In genomic region chr17:49764559-49765180, GRCh38 we compare ENCODE assay signal across 8 cellular contexts. TPM values are rescaled to one million over a fixed set of nuclear protein-coding genes. Genes with fewer than 3 reads are reported as not detected.
A peak's percentile ranks its signal among the peaks of the same experiment; 100 is the strongest.
DNase-seq lines count a peak whose midpoint lies in the region; ATAC-seq and TF ChIP-seq lines count a peak whose summit lies in the region.

No MANE protein-coding gene starts in this region.

- H2AFZ ChIP-seq in SK-N-SH (ENCODE audit: low read depth), result peak overlapping the region; percentile 44; the same call in 1 of the 2 replicates

- H4K20me1 ChIP-seq in SK-N-SH (ENCODE audit: insufficient read depth), result no peaks in the 10 kb centered on the region

- H3K27ac ChIP-seq in SK-N-SH (ENCODE audit: low read depth in 2 of 2, low read length in 1 of 2), result no peak overlapping the region

- CTCF ChIA-PET in SK-N-SH (lab: Yijun Ruan, JAX), result interaction anchor here (0.6 to 3.3 kb wide), 7 partner anchors 10 to 197 kb away, joined by 3 to 20 read pairs (median 3); partner anchors contain the start of gene SLC35B1

- WGBS in SK-N-SH (ENCODE audit: low lambda C conversion rate), result 37% methylated on average over 8 of the region's 8 CpGs

- POLR2A ChIA-PET in SK-N-SH (lab: Yijun Ruan, JAX), result interaction anchor here (0.6 to 2.2 kb wide), 7 partner anchors 9 to 57 kb away, joined by 3 to 15 read pairs (median 7); partner anchors contain the start of genes KAT7 and SLC35B1

- no peaks in the 10 kb centered on the region for H3K9me3 Mint-ChIP-seq in activated T-helper 17 cell treated with anti-CD3 and anti-CD28 coated beads, Interleukin-2, amount 50 U/mL, for 72 hours
- no peaks in the 10 kb centered on the region for H3K9me3 Mint-ChIP-seq in immature natural killer cell
- no peaks in the 10 kb centered on the region for H3K9me3 Mint-ChIP-seq in stimulated activated naive CD8-positive, alpha-beta T cell treated with anti-CD3 and anti-CD28 coated beads, Interleukin-15, amount 100 ng/mL, for 72 hours

- peak overlapping the region; percentile 96 for H3K4me3 Mint-ChIP-seq in activated T-helper 17 cell treated with anti-CD3 and anti-CD28 coated beads, Interleukin-2, amount 50 U/mL, for 72 hours
- H3K4me3 Mint-ChIP-seq in immature natural killer cell, result peak overlapping the region; percentile 83 to 99 (median 84)
- H3K4me3 Mint-ChIP-seq in stimulated activated naive CD8-positive, alpha-beta T cell treated with anti-CD3 and anti-CD28 coated beads, Interleukin-15, amount 100 ng/mL, for 72 hours, result peak overlapping the region; percentile 95 to 100

- no peaks in the 10 kb centered on the region for H3K9me3 ChIP-seq in SK-N-SH

- peaks cover 4% of the 10 kb centered on the region for H3K36me3 Mint-ChIP-seq in activated T-helper 17 cell treated with anti-CD3 and anti-CD28 coated beads, Interleukin-2, amount 50 U/mL, for 72 hours (ENCODE audit: low read depth)
- no peaks in the 10 kb centered on the region for H3K36me3 Mint-ChIP-seq in immature natural killer cell

- DNase-seq in SK-N-SH (no peak), immature natural killer cell (no peak), NCI-H2081 (lab: John Stamatoyannopoulos, UW) (no peak), activated gamma-delta T cell treated with Interleukin-2 at 50 U/mL for 16 hours (no peak), NCI-H1436 treated with DMSO at 0.1 percent for 48 hours (lab: John Stamatoyannopoulos, UW) (no peak)
- no peak for DNase-seq in stimulated activated naive CD8-positive, alpha-beta T cell treated with anti-CD3 and anti-CD28 coated beads, Interleukin-15, amount 100 ng/mL, for 72 hours

- no peak for TF ChIP-seq EP300 in SK-N-SH (IDR thresholded peaks at IDR 0.05; ENCODE audit: borderline replicate concordance in 1 of 2, low read depth in 1 of 2, low read length in 1 of 2)

- peaks cover 16% of the 10 kb centered on the region for H3F3A ChIP-seq in SK-N-SH (replicated peaks; ENCODE audit: insufficient read depth)

- H3K4me3 ChIP-seq in SK-N-SH (ENCODE audit: low read depth in 2 of 2, low read length in 1 of 2), result peak overlapping the region; percentile 38 to 67

- H3K4me2 ChIP-seq in SK-N-SH, result peak overlapping the region; percentile 86

- no peak for ATAC-seq in SK-N-SH treated with all-trans-retinoic acid at 6 μM for 48 hours
- ATAC-seq in activated T-helper 17 cell treated with anti-CD3 and anti-CD28 coated beads, Interleukin-2, amount 50 U/mL, for 72 hours (replicated peaks), result no peak
- no peak for ATAC-seq in stimulated activated naive CD8-positive, alpha-beta T cell treated with anti-CD3 and anti-CD28 coated beads, Interleukin-15, amount 100 ng/mL, for 72 hours

- peaks cover 30% of the 10 kb centered on the region for H3K4me1 Mint-ChIP-seq in activated T-helper 17 cell treated with anti-CD3 and anti-CD28 coated beads, Interleukin-2, amount 50 U/mL, for 72 hours
- H3K4me1 Mint-ChIP-seq in immature natural killer cell, result peaks cover 43 to 56% of the 10 kb centered on the region in 2 donors
- peaks cover 47% of the 10 kb centered on the region for H3K4me1 Mint-ChIP-seq in stimulated activated naive CD8-positive, alpha-beta T cell treated with anti-CD3 and anti-CD28 coated beads, Interleukin-15, amount 100 ng/mL, for 72 hours

- H3K27me3 ChIP-seq in SK-N-SH (ENCODE audit: insufficient read depth), result no peaks in the 10 kb centered on the region

- H3K4me1 ChIP-seq in SK-N-SH (ENCODE audit: control insufficient read depth in 1 of 2, insufficient read depth in 2 of 2, low read depth in 1 of 2, low read length in 1 of 2), result peaks cover 0 to 8% of the 10 kb centered on the region in 2 experiments; a peak in 2 of 4 replicates

- H3K9ac ChIP-seq in SK-N-SH, result no peak overlapping the region

- H3K27ac Mint-ChIP-seq in activated T-helper 17 cell treated with anti-CD3 and anti-CD28 coated beads, Interleukin-2, amount 50 U/mL, for 72 hours, result peak overlapping the region; percentile 77
- peak overlapping the region; percentile 78 to 89 (median 86) for H3K27ac Mint-ChIP-seq in immature natural killer cell
- H3K27ac Mint-ChIP-seq in stimulated activated naive CD8-positive, alpha-beta T cell treated with anti-CD3 and anti-CD28 coated beads, Interleukin-15, amount 100 ng/mL, for 72 hours, result peak overlapping the region in 1 of 2 donors; percentile 57

- no peaks in the 10 kb centered on the region for H3K79me2 ChIP-seq in SK-N-SH (ENCODE audit: insufficient read depth)

- H3K9me2 ChIP-seq in SK-N-SH, result no peaks in the 10 kb centered on the region

- no peak for TF ChIP-seq CTCF in SK-N-SH (IDR thresholded peaks at IDR 0.05)

- no peaks in the 10 kb centered on the region for H3K36me3 ChIP-seq in SK-N-SH (replicated peaks in 1 of 2; ENCODE audit: control insufficient read depth in 1 of 2, insufficient read depth in 2 of 2, low read length in 1 of 2)

- no peak for TF ChIP-seq RAD21 in SK-N-SH (IDR thresholded peaks at IDR 0.05; ENCODE audit: low read length)

- H3K27me3 Mint-ChIP-seq in activated T-helper 17 cell treated with anti-CD3 and anti-CD28 coated beads, Interleukin-2, amount 50 U/mL, for 72 hours, result no peaks in the 10 kb centered on the region
- peaks cover 13 to 17% (median 13%) of the 10 kb centered on the region in 3 donors for H3K27me3 Mint-ChIP-seq in immature natural killer cell (ENCODE audit: low read depth in 3 of 3)
- peaks cover 8% of the 10 kb centered on the region for H3K27me3 Mint-ChIP-seq in stimulated activated naive CD8-positive, alpha-beta T cell treated with anti-CD3 and anti-CD28 coated beads, Interleukin-15, amount 100 ng/mL, for 72 hours

TF ChIP-seq in SK-N-SH, 30 proteins besides CTCF, POLR2A, EP300 and RAD21 (continues in another document):
- TF ChIP-seq TAF1 (IDR thresholded peaks at IDR 0.05; ENCODE audit: borderline replicate concordance, low read depth, low read length) (no peak), PBX3 (IDR thresholded peaks at IDR 0.05) (no peak), USF1 (IDR thresholded peaks at IDR 0.05; ENCODE audit: borderline replicate concordance, low read depth) (no peak), FOSL2 (IDR thresholded peaks at IDR 0.05; ENCODE audit: borderline replicate concordance, low read depth) (no peak)

TF ChIP-seq in SK-N-SH treated with all-trans-retinoic acid at 6 μM for 48 hours, 23 proteins besides CTCF, POLR2A, EP300 and RAD21 (continues in another document):
- no peak for TF ChIP-seq CREB5 (CRISPR knock-in tag; IDR thresholded peaks at IDR 0.05; ENCODE audit: low read depth)
- TF ChIP-seq TOX (CRISPR knock-in tag; IDR thresholded peaks at IDR 0.05; ENCODE audit: borderline replicate concordance), result no peak
- TF ChIP-seq TCF4 (CRISPR knock-in tag; IDR thresholded peaks at IDR 0.05; ENCODE audit: borderline replicate concordance), result no peak
- TF ChIP-seq RARB (CRISPR knock-in tag; IDR thresholded peaks at IDR 0.05), result no peak
- TF ChIP-seq ZNF8 (CRISPR knock-in tag; IDR thresholded peaks at IDR 0.05), result no peak
- no peak for TF ChIP-seq ZFP30 (CRISPR knock-in tag; IDR thresholded peaks at IDR 0.05)
- no peak for TF ChIP-seq OSR1 (CRISPR knock-in tag; IDR thresholded peaks at IDR 0.05)
- no peak for TF ChIP-seq ZC3H10 (CRISPR knock-in tag; IDR thresholded peaks at IDR 0.05)
- no peak for TF ChIP-seq GLIS3 (CRISPR knock-in tag; IDR thresholded peaks at IDR 0.05)
- no peak for TF ChIP-seq POU6F1 (CRISPR knock-in tag; IDR thresholded peaks at IDR 0.05; ENCODE audit: borderline replicate concordance, low read depth)
- TF ChIP-seq ZNF70 (CRISPR knock-in tag; IDR thresholded peaks at IDR 0.05), result no peak
- TF ChIP-seq ISL1 (CRISPR knock-in tag; IDR thresholded peaks at IDR 0.05), result no peak

RNA-seq across cellular contexts. Expression of gene FAM117A, which starts 0.7 kb away (rescaled TPM):
- 7.8 and 9.0 TPM in 2 replicates for polyA plus RNA-seq in SK-N-SH (2012; rRNA removed)
- polyA plus RNA-seq in SK-N-SH (2012; cell fraction: cytosol; rRNA removed), result 4.6 and 6.4 TPM in 2 replicates
- polyA plus RNA-seq in SK-N-SH (2012; cell fraction: nucleus; rRNA removed), result 10.5 and 13.1 TPM in 2 replicates
- 10 to 100 TPM; 25.8 TPM for total RNA-seq in activated T-helper 17 cell treated with anti-CD3 and anti-CD28 coated beads, Interleukin-2, amount 50 U/mL, for 72 hours
- polyA plus RNA-seq in immature natural killer cell, result 10 to 100 TPM; 35.3 to 68.0 (median 35.9) TPM

RNA-seq across cellular contexts. Expression of gene KAT7, which starts 23.8 kb away (rescaled TPM):
- 18.5 and 20.2 TPM in 2 replicates for polyA plus RNA-seq in SK-N-SH (2012; rRNA removed)
- polyA plus RNA-seq in SK-N-SH (2012; cell fraction: cytosol; rRNA removed), result 16.2 and 16.6 TPM in 2 replicates
- polyA plus RNA-seq in SK-N-SH (2012; cell fraction: nucleus; rRNA removed), result 29.1 and 32.5 TPM in 2 replicates
- total RNA-seq in activated T-helper 17 cell treated with anti-CD3 and anti-CD28 coated beads, Interleukin-2, amount 50 U/mL, for 72 hours, result 10 to 100 TPM; 66.4 to 86.4 TPM
- 10 to 100 TPM; 32.3 to 67.2 (median 37.9) TPM for polyA plus RNA-seq in immature natural killer cell

RNA-seq across cellular contexts. Expression of gene SLC35B1, which starts 56.9 kb away (rescaled TPM):
- 89.8 and 109 TPM in 2 replicates for polyA plus RNA-seq in SK-N-SH (2012; rRNA removed)
- polyA plus RNA-seq in SK-N-SH (2012; cell fraction: cytosol; rRNA removed), result 81.5 and 91.0 TPM in 2 replicates
- 63.5 and 95.5 TPM in 2 replicates for polyA plus RNA-seq in SK-N-SH (2012; cell fraction: nucleus; rRNA removed)
- total RNA-seq in activated T-helper 17 cell treated with anti-CD3 and anti-CD28 coated beads, Interleukin-2, amount 50 U/mL, for 72 hours, result 10 to 100 TPM; 29.1 to 60.9 TPM
- polyA plus RNA-seq in immature natural killer cell, result 10 to 100 TPM; 40.5 to 69.0 (median 53.3) TPM
